ENCODE assay signal across 9 cellular contexts in the genomic region with DNA sequence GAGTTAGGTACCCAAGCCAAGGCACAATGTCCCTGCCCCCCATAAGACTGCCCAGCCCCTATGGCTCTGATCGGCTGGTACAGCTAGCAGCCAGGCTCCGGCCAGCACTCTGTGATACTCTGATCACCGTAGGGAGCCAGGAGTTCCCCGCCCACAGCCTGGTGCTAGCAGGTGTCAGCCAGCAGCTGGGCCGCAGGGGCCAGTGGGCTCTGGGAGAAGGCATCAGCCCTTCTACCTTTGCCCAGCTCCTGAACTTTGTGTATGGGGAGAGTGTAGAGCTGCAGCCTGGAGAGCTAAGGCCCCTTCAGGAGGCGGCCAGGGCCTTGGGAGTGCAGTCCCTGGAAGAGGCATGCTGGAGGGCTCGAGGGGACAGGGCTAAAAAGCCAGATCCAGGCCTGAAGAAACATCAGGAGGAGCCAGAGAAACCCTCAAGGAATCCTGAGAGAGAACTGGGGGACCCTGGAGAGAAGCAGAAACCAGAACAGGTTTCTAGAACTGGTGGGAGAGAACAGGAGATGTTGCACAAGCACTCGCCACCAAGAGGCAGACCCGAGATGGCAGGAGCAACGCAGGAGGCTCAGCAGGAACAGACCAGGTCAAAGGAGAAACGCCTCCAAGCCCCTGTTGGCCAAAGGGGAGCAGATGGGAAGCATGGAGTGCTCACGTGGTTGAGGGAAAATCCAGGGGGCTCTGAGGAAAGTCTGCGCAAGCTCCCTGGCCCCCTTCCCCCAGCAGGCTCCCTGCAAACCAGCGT. TPM values are rescaled to one million over a fixed set of nuclear protein-coding genes. Genes with fewer than 3 reads are reported as not detected.
DNase-seq lines count a peak whose midpoint lies in the region; ATAC-seq, FAIRE-seq and TF ChIP-seq lines count a peak whose summit lies in the region.
"Had no signal": no experiment of that assay in that cellular context is flagged by ENCODE, and none has a peak within 500 bp of the region (broad histone marks: within the 10 kb centered on the region; RNA-seq: fewer than 3 reads in every experiment).

No MANE protein-coding gene starts in this region.

- no peak overlapping the region for H4K5ac ChIP-seq in H1 (ENCODE audit: insufficient read length, low read depth, low read length)

- H3K9me2 ChIP-seq in Loucy (replicated peaks; ENCODE audit: low read depth, low read length), result no peaks in the 10 kb centered on the region

- H3K4me2 ChIP-seq in Loucy (ENCODE audit: low read depth, low read length, poor library complexity, severe bottlenecking) (peak overlapping the region; percentile 84), H1 (ENCODE audit: insufficient read depth in 1 of 2, low read depth in 2 of 2, low read length in 2 of 2) (peak overlapping the region; percentile 84 to 92)

- H3K4me1 ChIP-seq in Loucy (ENCODE audit: insufficient read depth, low read length, poor library complexity, severe bottlenecking) (peaks cover 27% of the 10 kb centered on the region), H1 (replicated peaks in 1 of 4; ENCODE audit: control insufficient read depth in 3 of 4, insufficient read depth in 4 of 4, low read length in 3 of 4) (peaks cover 0 to 33% (median 17%) of the 10 kb centered on the region in 4 experiments; a peak in 6 of 7 replicates), left ventricle myocardium inferior (peaks cover 38% of the 10 kb centered on the region)

- peak overlapping the region; percentile 44; the same call in 1 of the 2 replicates for H2BK5ac ChIP-seq in H1 (ENCODE audit: low read depth, low read length)

- H3K27ac ChIP-seq in H1 (ENCODE audit: low read depth, low read length), result no peak overlapping the region
- no peak overlapping the region for H3K27ac ChIP-seq in left ventricle myocardium inferior (replicated peaks)

- 60% methylated on average over 14 of the region's 14 CpGs; no CpG with 5 or more reads in 1 of the 2 experiments for WGBS in H1 (ENCODE audit: extremely low coverage in 1 of 2, insufficient coverage in 1 of 2, insufficient read length in 1 of 2, insufficient replicate concordance in 2 of 2, low coverage in 1 of 2, low lambda C conversion rate in 2 of 2, missing lambda C conversion rate in 1 of 2), 2 experiments

- H3K36me3 ChIP-seq in Loucy (ENCODE audit: insufficient read depth, low read length) (no peaks in the 10 kb centered on the region), H1 (ENCODE audit: control insufficient read depth in 2 of 4, insufficient read depth in 4 of 4, low read length in 3 of 4) (peaks cover 0 to under 1% (median 0%) of the 10 kb centered on the region in 4 experiments; a peak in 2 of 8 replicates), left ventricle myocardium inferior (peaks cover 1% of the 10 kb centered on the region)

- H4K20me1 ChIP-seq in Loucy (ENCODE audit: insufficient read depth, low read length, poor library complexity, severe bottlenecking) (peaks cover 17% of the 10 kb centered on the region), H1 (replicated peaks in 1 of 2; ENCODE audit: control insufficient read depth in 1 of 2, insufficient read depth in 2 of 2, low read length in 2 of 2) (peaks cover 10 to 12% of the 10 kb centered on the region in 2 experiments)

- TF ChIP-seq POLR2A in H1 (IDR thresholded peaks at IDR 0.05; ENCODE audit: control extremely low read depth in 1 of 2, low read depth in 2 of 2, low read length in 2 of 2), result no peak

- H3K4me3 ChIP-seq in GM12864 (ENCODE audit: low read depth, low read length) (peak overlapping the region; percentile 89), Loucy (ENCODE audit: low read length, poor library complexity, severe bottlenecking) (peak overlapping the region; percentile 81), H1 (ENCODE audit: extremely low read depth in 1 of 4, insufficient read depth in 2 of 4, low read depth in 3 of 4, low read length in 4 of 4) (0 out of 8 replicates have a peak overlapping the region, but pooled peaks of 1 of the 4 experiments have one; percentile 79), left ventricle myocardium inferior (no peak overlapping the region)

- H3K79me2 ChIP-seq in Loucy (ENCODE audit: insufficient read depth, low read length), result peaks cover 26% of the 10 kb centered on the region
- peaks cover 0 to 15% of the 10 kb centered on the region in 2 experiments; a peak in 3 of 4 replicates for H3K79me2 ChIP-seq in H1 (ENCODE audit: control insufficient read depth in 1 of 2, insufficient read depth in 2 of 2, low read length in 2 of 2)

- H3K9me3 ChIP-seq in Loucy (ENCODE audit: insufficient read depth, low read depth, low read length) (no peaks in the 10 kb centered on the region), H1 (ENCODE audit: insufficient read depth in 2 of 2, low read depth in 1 of 2, low read length in 1 of 2) (no peaks in the 10 kb centered on the region), left ventricle myocardium inferior (replicated peaks) (no peaks in the 10 kb centered on the region)

- no peak overlapping the region for H3K14ac ChIP-seq in H1 (ENCODE audit: insufficient read length)

- TF ChIP-seq CTCF in GM12864 (IDR thresholded peaks at IDR 0.05; ENCODE audit: low read depth, low read length, missing control alignments) (peak; percentile 56), Loucy (conservative IDR thresholded peaks at IDR 0.05; ENCODE audit: low read length) (peak; percentile 47; the same call in 1 of the 2 replicates), H1 (IDR thresholded peaks at IDR 0.05; ENCODE audit: control extremely low read depth in 1 of 3, insufficient read depth in 1 of 3, low read depth in 1 of 3, low read length in 3 of 3) (peak; percentile 34 to 45 (median 45)), left ventricle myocardium inferior (IDR thresholded peaks at IDR 0.05; ENCODE audit: borderline replicate concordance) (no peak)

- H3K79me1 ChIP-seq in H1 (ENCODE audit: low read depth, low read length), result peaks cover 8% of the 10 kb centered on the region; the same call in 1 of the 2 replicates

- TF ChIP-seq EP300 in H1 (IDR thresholded peaks at IDR 0.05; ENCODE audit: borderline replicate concordance in 1 of 2, low read depth in 2 of 2, low read length in 2 of 2), result no peak

- H4K8ac ChIP-seq in H1 (ENCODE audit: extremely low read depth, insufficient read depth, low read length), result no peak overlapping the region

- no peak overlapping the region for H2BK20ac ChIP-seq in H1 (ENCODE audit: low read length)

- peaks cover 13% of the 10 kb centered on the region for H3K23me2 ChIP-seq in H1 (ENCODE audit: low read depth, low read length)

- peak overlapping the region; percentile 71 for H3K4ac ChIP-seq in H1 (replicated peaks; ENCODE audit: insufficient read length, low read depth, low read length)

- intact Hi-C loops in left ventricle myocardium inferior (cut with micrococcal nuclease), result no loop called here

- peak; percentile 11 to 26; a peak in 2 of 4 replicates for TF ChIP-seq RAD21 in H1 (IDR thresholded peaks at IDR 0.05 in 1 of 2, conservative IDR thresholded peaks at IDR 0.05 in 1 of 2; ENCODE audit: low read depth in 2 of 2, low read length in 2 of 2)

- H3F3A ChIP-seq in Loucy (ENCODE audit: low read depth), result no peaks in the 10 kb centered on the region

- 0 out of 2 replicates have a peak overlapping the region, but pooled peaks have one; percentile 39 for H2BK12ac ChIP-seq in H1 (ENCODE audit: low read depth, low read length)

- H2BK15ac ChIP-seq in H1 (ENCODE audit: low read length), result peak overlapping the region; percentile 61; the same call in 1 of the 2 replicates

- H4K91ac ChIP-seq in H1 (replicated peaks; ENCODE audit: insufficient read length, low read length), result no peak overlapping the region

- peak overlapping the region; percentile 99; the same call in 1 of the 2 replicates for H3K18ac ChIP-seq in H1 (ENCODE audit: extremely low read depth, low read length)

- peak overlapping the region; percentile 31; the same call in 1 of the 2 replicates for H2AK5ac ChIP-seq in H1 (ENCODE audit: low read depth, low read length)

- ATAC-seq in HG03571 (IDR thresholded peaks at IDR 0.05; ENCODE audit: unreplicated experiment), result no peak

- no peak overlapping the region for H3K56ac ChIP-seq in H1 (replicated peaks; ENCODE audit: insufficient read length, low read depth, low read length)

- DNase-seq in GM12864 (ENCODE audit: low read depth) (no peak), H1 (ENCODE audit: low read depth in 1 of 2, low spot score in 2 of 2) (no peak), hippocampal formation (lab: John Stamatoyannopoulos, UW) (no peak), left ventricle myocardium inferior (no peak)

- CTCF ChIA-PET in H1 (lab: Charles Lee; ENCODE audit: partially characterized antibody), result interaction anchor here (0.6 to 6.6 kb wide), 15 partner anchors 11 to 254 kb away, joined by 3 to 105 read pairs (median 3); a partner anchor contains a TSS

- H3K9ac ChIP-seq in Loucy (ENCODE audit: low read depth, low read length, poor library complexity, severe bottlenecking) (peak overlapping the region; percentile 79), H1 (replicated peaks in 1 of 4; ENCODE audit: extremely low read depth in 1 of 4, low read depth in 3 of 4, low read length in 3 of 4) (no peak overlapping the region)
- H3K9ac ChIP-seq: parathyroid adenoma had no signal

- no peak overlapping the region for H3K23ac ChIP-seq in H1 (ENCODE audit: insufficient read length)

- no peak overlapping the region for H2BK120ac ChIP-seq in H1 (replicated peaks; ENCODE audit: low read depth, low read length)

- no peak overlapping the region for H2AFZ ChIP-seq in Loucy (ENCODE audit: low read length)
- H2AFZ ChIP-seq in H1 (ENCODE audit: low read length), result no peak overlapping the region

- H3K27me3 ChIP-seq in Loucy (ENCODE audit: insufficient read depth, low read length, poor library complexity, severe bottlenecking) (no peaks in the 10 kb centered on the region), H1 (replicated peaks in 1 of 4; ENCODE audit: control insufficient read depth in 3 of 4, extremely low read depth in 1 of 4, insufficient read depth in 3 of 4, low read length in 3 of 4) (no peaks in the 10 kb centered on the region), left ventricle myocardium inferior (ENCODE audit: low read depth) (no peaks in the 10 kb centered on the region)

- FAIRE-seq in H1 (lab: Jason Lieb, UNC), result no peak

- POLR2A ChIA-PET in H1 (lab: Charles Lee; ENCODE audit: partially characterized antibody), result interaction anchor here (0.9 to 4.9 kb wide), 10 partner anchors 9 to 71 kb away, joined by 3 to 28 read pairs (median 4); a partner anchor contains a TSS

RNA-seq across cellular contexts. Expression of a gene that starts 3.0 kb away (rescaled TPM):
- 38.6 and 41.5 TPM in 2 replicates for total RNA-seq in H1 (2021; fragmentation: NEBNext Ultra II Directional; extraction: Animal tissue kit (Norgen Biotek cat#: 25700))
- 26.7 and 42.2 TPM in 2 replicates for polyA plus RNA-seq in H1 (2011; rRNA removed)
- polyA plus RNA-seq in H1 (2011; cell fraction: cytosol; rRNA removed), result 19.2 TPM
- polyA plus RNA-seq in H1 (2011; cell fraction: nucleus; rRNA removed), result 120 TPM
- polyA plus RNA-seq in H1 (2012, experiment 1 of 2), result 51.6 to 57.0 TPM (median 55.5 TPM) in 4 replicates
- polyA plus RNA-seq in H1 (2012, experiment 2 of 2), result 34.0 TPM
- 22.7 TPM for polyA plus RNA-seq in H1 (2013, experiment 1 of 2)
- 21.2 TPM for polyA plus RNA-seq in H1 (2013, experiment 2 of 2)
- polyA minus RNA-seq in H1 (2011; rRNA and poly(A)+ RNA removed), result 15.9 and 19.0 TPM in 2 replicates
- polyA minus RNA-seq in H1 (2011; cell fraction: cytosol; rRNA and poly(A)+ RNA removed), result 24.6 TPM
- polyA minus RNA-seq in H1 (2011; cell fraction: nucleus; rRNA and poly(A)+ RNA removed), result 25.7 TPM
- 12.8 TPM for total RNA-seq in left ventricle myocardium inferior

RNA-seq across cellular contexts. Expression of a gene that starts 10.4 kb away (rescaled TPM):
- 0.42 and 0.50 TPM in 2 replicates for total RNA-seq in H1 (2021; fragmentation: NEBNext Ultra II Directional; extraction: Animal tissue kit (Norgen Biotek cat#: 25700))
- polyA plus RNA-seq in H1 (2011; rRNA removed), result 0.11 and 0.17 TPM in 2 replicates
- 0.08 TPM for polyA plus RNA-seq in H1 (2011; cell fraction: cytosol; rRNA removed)
- 0.30 TPM for polyA plus RNA-seq in H1 (2011; cell fraction: nucleus; rRNA removed)
- polyA plus RNA-seq in H1 (2012, experiment 1 of 2), result 0.39 to 1.1 TPM (median 0.93 TPM) in 4 replicates
- polyA plus RNA-seq in H1 (2012, experiment 2 of 2), result 0.39 TPM
- 0.08 TPM for polyA plus RNA-seq in H1 (2013, experiment 1 of 2)
- polyA plus RNA-seq in H1 (2013, experiment 2 of 2), result 0.07 TPM
- polyA minus RNA-seq in H1 (2011; rRNA and poly(A)+ RNA removed), result not detected in 2 replicates
- polyA minus RNA-seq in H1 (2011; cell fraction: cytosol; rRNA and poly(A)+ RNA removed), result not detected
- not detected for polyA minus RNA-seq in H1 (2011; cell fraction: nucleus; rRNA and poly(A)+ RNA removed)
- total RNA-seq in left ventricle myocardium inferior, result not detected
- total RNA-seq: epithelial cell of proximal tubule, temporal lobe had no signal

RNA-seq across cellular contexts. Expression of a gene that starts 27.5 kb away (rescaled TPM):
- 8.4 and 12.2 TPM in 2 replicates for total RNA-seq in H1 (2021; fragmentation: NEBNext Ultra II Directional; extraction: Animal tissue kit (Norgen Biotek cat#: 25700))
- polyA plus RNA-seq in H1 (2011; rRNA removed), result 28.9 and 40.3 TPM in 2 replicates
- polyA plus RNA-seq in H1 (2011; cell fraction: cytosol; rRNA removed), result 18.4 TPM
- polyA plus RNA-seq in H1 (2011; cell fraction: nucleus; rRNA removed), result 21.5 TPM
- 8.9 to 15.1 TPM (median 14.9 TPM) in 4 replicates for polyA plus RNA-seq in H1 (2012, experiment 1 of 2)
- polyA plus RNA-seq in H1 (2012, experiment 2 of 2), result 22.9 TPM
- 8.9 TPM for polyA plus RNA-seq in H1 (2013, experiment 1 of 2)
- polyA plus RNA-seq in H1 (2013, experiment 2 of 2), result 9.4 TPM
- 3.0 and 5.6 TPM in 2 replicates for polyA minus RNA-seq in H1 (2011; rRNA and poly(A)+ RNA removed)
- polyA minus RNA-seq in H1 (2011; cell fraction: cytosol; rRNA and poly(A)+ RNA removed), result 9.5 TPM
- polyA minus RNA-seq in H1 (2011; cell fraction: nucleus; rRNA and poly(A)+ RNA removed), result 8.9 TPM
- total RNA-seq in left ventricle myocardium inferior, result 4.9 TPM

RNA-seq across cellular contexts. Expression of a gene that starts 30.4 kb away (rescaled TPM):
- total RNA-seq in H1 (2021; fragmentation: NEBNext Ultra II Directional; extraction: Animal tissue kit (Norgen Biotek cat#: 25700)), result 15.1 and 18.5 TPM in 2 replicates
- 32.7 TPM in 2 replicates for polyA plus RNA-seq in H1 (2011; rRNA removed)
- polyA plus RNA-seq in H1 (2011; cell fraction: cytosol; rRNA removed), result 24.5 TPM
- polyA plus RNA-seq in H1 (2011; cell fraction: nucleus; rRNA removed), result 39.3 TPM
- 21.7 to 23.2 TPM (median 22.7 TPM) in 4 replicates for polyA plus RNA-seq in H1 (2012, experiment 1 of 2)
- polyA plus RNA-seq in H1 (2012, experiment 2 of 2), result 26.5 TPM
- 17.4 TPM for polyA plus RNA-seq in H1 (2013, experiment 1 of 2)
- polyA plus RNA-seq in H1 (2013, experiment 2 of 2), result 17.0 TPM
- 8.2 and 12.0 TPM in 2 replicates for polyA minus RNA-seq in H1 (2011; rRNA and poly(A)+ RNA removed)
- 7.4 TPM for polyA minus RNA-seq in H1 (2011; cell fraction: cytosol; rRNA and poly(A)+ RNA removed)
- 11.6 TPM for polyA minus RNA-seq in H1 (2011; cell fraction: nucleus; rRNA and poly(A)+ RNA removed)
- total RNA-seq in left ventricle myocardium inferior, result 24.9 TPM

RNA-seq across cellular contexts. Expression of a gene that starts 30.7 kb away (rescaled TPM):
- 75.3 and 80.2 TPM in 2 replicates for total RNA-seq in H1 (2021; fragmentation: NEBNext Ultra II Directional; extraction: Animal tissue kit (Norgen Biotek cat#: 25700))
- polyA plus RNA-seq in H1 (2011; rRNA removed), result 66.7 and 73.9 TPM in 2 replicates
- 38.4 TPM for polyA plus RNA-seq in H1 (2011; cell fraction: cytosol; rRNA removed)
- polyA plus RNA-seq in H1 (2011; cell fraction: nucleus; rRNA removed), result 68.8 TPM
- polyA plus RNA-seq in H1 (2012, experiment 1 of 2), result 64.8 to 80.3 TPM (median 70.7 TPM) in 4 replicates
- 71.3 TPM for polyA plus RNA-seq in H1 (2012, experiment 2 of 2)
- 143 TPM for polyA plus RNA-seq in H1 (2013, experiment 1 of 2)
- polyA plus RNA-seq in H1 (2013, experiment 2 of 2), result 164 TPM
- polyA minus RNA-seq in H1 (2011; rRNA and poly(A)+ RNA removed), result 38.7 and 46.2 TPM in 2 replicates
- 25.5 TPM for polyA minus RNA-seq in H1 (2011; cell fraction: cytosol; rRNA and poly(A)+ RNA removed)
- 17.1 TPM for polyA minus RNA-seq in H1 (2011; cell fraction: nucleus; rRNA and poly(A)+ RNA removed)
- 43.1 TPM for total RNA-seq in left ventricle myocardium inferior
